Comparison of ENCODE assay signal across 15 cellular contexts in genomic region chr5:120466337-120467006, GRCh38. TPM values are rescaled to one million over a fixed set of nuclear protein-coding genes. Genes with fewer than 3 reads are reported as not detected.
DNase-seq lines count a peak whose midpoint lies in the region; ATAC-seq and TF ChIP-seq lines count a peak whose summit lies in the region.
"Had no signal": no experiment of that assay in that cellular context is flagged by ENCODE, and none has a peak within 500 bp of the region (broad histone marks: within the 10 kb centered on the region; RNA-seq: fewer than 3 reads in every experiment).

No MANE protein-coding gene starts in this region.

- no peaks in the 10 kb centered on the region for H3K9me2 ChIP-seq in SK-N-SH

- H3K27me3 ChIP-seq in SK-N-SH (ENCODE audit: insufficient read depth) (no peaks in the 10 kb centered on the region), brain microvascular endothelial cell (replicated peaks) (no peaks in the 10 kb centered on the region), upper lobe of right lung (peaks cover 28% of the 10 kb centered on the region)

- CTCF ChIA-PET in SK-N-SH (lab: Yijun Ruan, JAX), result no interaction called here

- in situ Hi-C loops in brain microvascular endothelial cell (cut with HindIII; ENCODE audit: low pct_ligation_motif_present, low sequenced_read_pairs), result no loop called here

- WGBS in SK-N-SH (ENCODE audit: low lambda C conversion rate), result 34% methylated on average over 4 of the region's 4 CpGs
- WGBS in mesodermal cell (ENCODE audit: insufficient coverage in 2 of 2), 2 experiments, result 73 to 93% methylated on average over 3 of the region's 4 CpGs

- peaks cover 76% of the 10 kb centered on the region for H3K79me2 ChIP-seq in SK-N-SH (ENCODE audit: insufficient read depth)

- no peak for ATAC-seq in SK-N-SH treated with all-trans-retinoic acid at 6 μM for 48 hours
- no peak for ATAC-seq in upper lobe of right lung

- POLR2A ChIA-PET in SK-N-SH (lab: Yijun Ruan, JAX), result no interaction called here

- H4K20me1 ChIP-seq in SK-N-SH (ENCODE audit: insufficient read depth), result no peaks in the 10 kb centered on the region

- H3K4me2 ChIP-seq in SK-N-SH, result peak overlapping the region; percentile 87

- intact Hi-C loops in upper lobe of right lung (cut with DNase I), result no loop called here

- H3F3A ChIP-seq in SK-N-SH (replicated peaks; ENCODE audit: insufficient read depth), result peaks cover 4% of the 10 kb centered on the region

- peak overlapping the region; percentile 89 for H2AFZ ChIP-seq in SK-N-SH (ENCODE audit: low read depth)

- H3K27ac ChIP-seq in SK-N-SH (ENCODE audit: low read depth in 2 of 2, low read length in 1 of 2) (peak overlapping the region; percentile 68 to 75; a peak in 3 of 4 replicates), brain microvascular endothelial cell (no peak overlapping the region), mesodermal cell (ENCODE audit: low read depth, low read length, severe bottlenecking) (no peak overlapping the region), upper lobe of right lung (no peak overlapping the region)

- H3K4me3 ChIP-seq in SK-N-SH (ENCODE audit: low read depth in 2 of 2, low read length in 1 of 2) (peak overlapping the region; percentile 63 to 98), brain microvascular endothelial cell (ENCODE audit: low read depth, low read length) (peak overlapping the region; percentile 73), mesodermal cell (ENCODE audit: extremely low read depth, insufficient read depth, low read length, poor library complexity, severe bottlenecking) (peak overlapping the region; percentile 56), upper lobe of right lung (peak overlapping the region; percentile 59)

- H3K9ac ChIP-seq in SK-N-SH, result peak overlapping the region; percentile 81

- H3K9me3 ChIP-seq in SK-N-SH (no peaks in the 10 kb centered on the region), mesodermal cell (ENCODE audit: control insufficient read depth, low read length) (no peaks in the 10 kb centered on the region), upper lobe of right lung (no peaks in the 10 kb centered on the region)
- H3K9me3 ChIP-seq: spleen had no signal

- TF ChIP-seq CTCF in SK-N-SH (IDR thresholded peaks at IDR 0.05) (no peak), brain microvascular endothelial cell (IDR thresholded peaks at IDR 0.05; ENCODE audit: low read depth, low read length, missing control alignments) (no peak), upper lobe of right lung (IDR thresholded peaks at IDR 0.05) (no peak)

- H3K4me1 ChIP-seq in SK-N-SH (ENCODE audit: control insufficient read depth in 1 of 2, insufficient read depth in 2 of 2, low read depth in 1 of 2, low read length in 1 of 2) (peaks cover 4 to 16% of the 10 kb centered on the region in 2 experiments; a peak in 3 of 4 replicates), mesodermal cell (ENCODE audit: control insufficient read depth, insufficient read depth, low read length, poor library complexity, severe bottlenecking) (no peaks in the 10 kb centered on the region), upper lobe of right lung (no peaks in the 10 kb centered on the region)

- DNase-seq in SK-N-SH (no peak), brain microvascular endothelial cell (no peak), upper lobe of right lung (no peak), mesenteric fat pad (ENCODE audit: low spot score) (no peak), ecto neural progenitor cell (ENCODE audit: low spot score) (no peak), NOMO-1 (lab: John Stamatoyannopoulos, UW; ENCODE audit: unreplicated experiment in 2 of 2) (no peak)
- DNase-seq: 8988T; activated CD4-positive, CD25-positive, alpha-beta regulatory T cell treated with anti-CD3 and anti-CD28 coated beads, Interleukin-2, amount 50 U/mL, for 72 hours; midbrain; NCI-H1048; NCI-H510A; spleen; stimulated activated CD8-positive, alpha-beta memory T cell treated with anti-CD3 and anti-CD28 coated beads, Interleukin-4, amount 100 ng/mL, for 48 hours had no signal

- no peak for TF ChIP-seq EP300 in SK-N-SH (IDR thresholded peaks at IDR 0.05; ENCODE audit: borderline replicate concordance in 1 of 2, low read depth in 1 of 2, low read length in 1 of 2)

- TF ChIP-seq RAD21 in SK-N-SH (IDR thresholded peaks at IDR 0.05; ENCODE audit: low read length), result no peak

- no peaks in the 10 kb centered on the region for H3K36me3 ChIP-seq in SK-N-SH (replicated peaks in 1 of 2; ENCODE audit: control insufficient read depth in 1 of 2, insufficient read depth in 2 of 2, low read length in 1 of 2)
- H3K36me3 ChIP-seq in brain microvascular endothelial cell (replicated peaks), result no peaks in the 10 kb centered on the region
- H3K36me3 ChIP-seq in mesodermal cell (ENCODE audit: control insufficient read depth, insufficient read depth, low read length), result no peaks in the 10 kb centered on the region
- H3K36me3 ChIP-seq in upper lobe of right lung, result no peaks in the 10 kb centered on the region
- H3K36me3 ChIP-seq: spleen had no signal

TF ChIP-seq in SK-N-SH, 30 proteins besides CTCF, POLR2A, EP300 and RAD21:
- TF ChIP-seq GATA2 (CRISPR knock-in tag; IDR thresholded peaks at IDR 0.05), result no peak
- no peak for TF ChIP-seq YY1 (IDR thresholded peaks at IDR 0.05; ENCODE audit: low read depth)
- TF ChIP-seq NRF1 (IDR thresholded peaks at IDR 0.05; ENCODE audit: low read depth, low read length), result no peak
- TF ChIP-seq TCF12 (IDR thresholded peaks at IDR 0.05), result 0 out of 2 replicates have a peak, but pooled peaks have one; percentile 3
- TF ChIP-seq TAF1 (IDR thresholded peaks at IDR 0.05; ENCODE audit: borderline replicate concordance, low read depth, low read length), result no peak
- peak; percentile 74 for TF ChIP-seq MXI1 (IDR thresholded peaks at IDR 0.05; ENCODE audit: low read depth, low read length)
- TF ChIP-seq JUND (IDR thresholded peaks at IDR 0.05), result no peak

TF ChIP-seq in SK-N-SH treated with all-trans-retinoic acid at 6 μM for 48 hours, 23 proteins besides CTCF, POLR2A, EP300 and RAD21:
- TF ChIP-seq ZNF8 (CRISPR knock-in tag; IDR thresholded peaks at IDR 0.05), result no peak
- no peak for TF ChIP-seq ZNF70 (CRISPR knock-in tag; IDR thresholded peaks at IDR 0.05)
- no peak for TF ChIP-seq GLIS3 (CRISPR knock-in tag; IDR thresholded peaks at IDR 0.05)
- TF ChIP-seq ISL1 (CRISPR knock-in tag; IDR thresholded peaks at IDR 0.05), result no peak
- no peak for TF ChIP-seq RARB (CRISPR knock-in tag; IDR thresholded peaks at IDR 0.05)
- no peak for TF ChIP-seq OSR1 (CRISPR knock-in tag; IDR thresholded peaks at IDR 0.05)
- TF ChIP-seq ZFP3 (CRISPR knock-in tag; IDR thresholded peaks at IDR 0.05), result no peak
TF ChIP-seq in SK-N-SH treated with all-trans-retinoic acid at 6 μM for 48 hours: peak in this region for 0.

RNA-seq across cellular contexts. Expression of gene PRR16, which starts 2.4 kb away (rescaled TPM):
- 26.7 and 35.9 TPM in 2 replicates for polyA plus RNA-seq in SK-N-SH (2012; rRNA removed)
- polyA plus RNA-seq in SK-N-SH (2012; cell fraction: cytosol; rRNA removed), result 30.4 and 31.0 TPM in 2 replicates
- polyA plus RNA-seq in SK-N-SH (2012; cell fraction: nucleus; rRNA removed), result 15.0 and 22.8 TPM in 2 replicates
- 6.4 TPM for polyA plus RNA-seq in mesodermal cell (2013, experiment 1 of 2)
- polyA plus RNA-seq in mesodermal cell (2013, experiment 2 of 2), result 3.2 TPM
- total RNA-seq in upper lobe of right lung (3.1 TPM), mesenteric fat pad (3.3 TPM)

Comparison
In these comparisons a context has a peak if more than half of its experiments do, and no peak if none do; other contexts are left out.
1. H3K27ac ChIP-seq: peak in SK-N-SH (2 of 2); none in brain microvascular endothelial cell (single experiment), mesodermal cell (single experiment) and upper lobe of right lung (single experiment).
2. Peak in every context shown above with its lines, with median percentiles within 50 percentile points of each other: H3K4me3 ChIP-seq.